ENCODE assay signal across 22 cellular contexts in the genomic region with DNA sequence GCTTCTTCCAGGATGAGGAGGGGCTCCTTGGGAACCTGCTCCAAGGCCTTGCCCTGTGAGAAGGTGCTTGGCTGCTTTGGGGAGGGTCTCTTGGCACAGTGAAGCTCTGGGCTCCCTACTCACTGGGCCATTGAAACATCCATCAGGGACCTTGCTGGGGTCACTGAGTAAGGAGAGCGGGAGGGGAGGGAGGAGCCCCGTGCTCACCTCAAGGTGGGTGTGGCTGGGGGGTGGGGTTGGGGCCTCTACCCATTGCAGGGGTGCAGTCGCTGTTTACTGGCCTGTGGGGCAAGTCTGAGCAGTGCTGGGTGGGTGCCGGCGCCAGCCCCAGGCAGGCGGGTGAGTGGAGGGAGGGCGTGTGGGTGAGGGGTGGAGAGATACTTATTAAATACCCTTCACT. TPM values are rescaled to one million over a fixed set of nuclear protein-coding genes. Genes with fewer than 3 reads are reported as not detected.
DNase-seq lines count a peak whose midpoint lies in the region; ATAC-seq and TF ChIP-seq lines count a peak whose summit lies in the region.
"Had no signal": no experiment of that assay in that cellular context is flagged by ENCODE, and none has a peak within 500 bp of the region (broad histone marks: within the 10 kb centered on the region; RNA-seq: fewer than 3 reads in every experiment).

No MANE protein-coding gene starts in this region.

- H3K9me3 ChIP-seq in PC-3 (ENCODE audit: low read length) = no peaks in the 10 kb centered on the region
- H3K9me3 ChIP-seq in suprapubic skin = no peaks in the 10 kb centered on the region
- H3K9me3 ChIP-seq in osteoblast (ENCODE audit: low read depth, low read length) = no peaks in the 10 kb centered on the region
- H3K9me3 ChIP-seq: ovary had no signal

- TF ChIP-seq POLR2A in suprapubic skin (IDR thresholded peaks at IDR 0.05) = no peak

- no peak overlapping the region for H3K4me2 ChIP-seq in PC-3 (ENCODE audit: low read length)
- no peak overlapping the region for H3K4me2 ChIP-seq in osteoblast (ENCODE audit: insufficient read depth, low read length)

- in situ Hi-C loops in ACHN (cut with HindIII; ENCODE audit: low pct_ligation_motif_present, low pct_unique_long_range_greater_than_20kb, low sequenced_read_pairs) = no loop called here

- no peaks in the 10 kb centered on the region for H3K9me2 ChIP-seq in PC-3 (replicated peaks; ENCODE audit: low read length)

- POLR2A ChIA-PET in PC-3 (lab: Charles Lee; ENCODE audit: unreplicated experiment) = no interaction called here

- intact Hi-C loops in PC-3 (cut with micrococcal nuclease) = no loop called here

- H3K4me3 Mint-ChIP-seq in T-helper 2 cell treated with Interferon-gamma antibody and Interleukin-4, amounts not matched to agents 5 μg/mL and 100 μg/mL, for 36 hours = peak overlapping the region; percentile 17
- H3K4me3 Mint-ChIP-seq: stimulated activated naive CD8-positive, alpha-beta T cell treated with anti-CD3 and anti-CD28 coated beads, Interleukin-15, Interleukin-2, amounts not matched to agents 100 ng/mL and 50 ng/mL, for 24 hours had no signal

- H3K9ac ChIP-seq in PC-3 (ENCODE audit: low read length) = no peak overlapping the region

- no peak overlapping the region for H3K4me3 ChIP-seq in PC-3 (ENCODE audit: low read length)
- H3K4me3 ChIP-seq in suprapubic skin = peak overlapping the region; percentile 11
- no peak overlapping the region for H3K4me3 ChIP-seq in osteoblast (ENCODE audit: insufficient read depth, low read length)
- H3K4me3 ChIP-seq: cardiac muscle cell, GM12878, ovary, SK-N-MC, smooth muscle cell had no signal

- TF ChIP-seq EP300 in suprapubic skin (IDR thresholded peaks at IDR 0.05) = no peak

- no peaks in the 10 kb centered on the region for H3K36me3 Mint-ChIP-seq in T-helper 2 cell treated with Interferon-gamma antibody and Interleukin-4, amounts not matched to agents 5 μg/mL and 100 μg/mL, for 36 hours (ENCODE audit: low read depth)
- H3K36me3 Mint-ChIP-seq: activated naive CD4-positive, alpha-beta T cell treated with anti-CD3 and anti-CD28 coated beads, Interleukin-2, amount 50 U/mL, for 72 hours; CD4-positive, CD25-positive, alpha-beta regulatory T cell; IgD-negative memory B cell had no signal

- no TSS peak for BruUV-seq in PC-3 (replicated peaks; lab: Mats Ljungman, UMichigan)

- ATAC-seq in PC-3 (no peak), foreskin keratinocyte (peak; percentile 8)
- ATAC-seq: activated naive CD4-positive, alpha-beta T cell treated with anti-CD3 and anti-CD28 coated beads, Interleukin-2, amount 50 U/mL, for 72 hours; GM12878 had no signal

- 48% methylated on average over 7 of the region's 7 CpGs for WGBS in suprapubic skin

- TF ChIP-seq CTCF in PC-3 (conservative IDR thresholded peaks at IDR 0.05; ENCODE audit: low read depth, low read length) (no peak), foreskin keratinocyte (conservative IDR thresholded peaks at IDR 0.05) (no peak), suprapubic skin (IDR thresholded peaks at IDR 0.05) (no peak), osteoblast (IDR thresholded peaks at IDR 0.05; ENCODE audit: extremely low read depth, low read depth, low read length) (no peak)

- peak overlapping the region; percentile 99; the same call in 1 of the 2 replicates for H3K27ac ChIP-seq in PC-3 (ENCODE audit: low read length)
- H3K27ac ChIP-seq in foreskin keratinocyte = peak overlapping the region; percentile 47
- peak overlapping the region; percentile 50 for H3K27ac ChIP-seq in suprapubic skin
- no peak overlapping the region for H3K27ac ChIP-seq in osteoblast (ENCODE audit: low read depth, low read length)
- H3K27ac ChIP-seq: cardiac muscle cell, ovary, SK-N-MC, VCaP had no signal

- H4K20me1 ChIP-seq in PC-3 (ENCODE audit: low read length) (peaks cover 15% of the 10 kb centered on the region; the same call in 1 of the 2 replicates), osteoblast (ENCODE audit: insufficient read depth, low read length) (no peaks in the 10 kb centered on the region)

- H3K4me1 ChIP-seq in PC-3 (ENCODE audit: insufficient read depth, low read length) = peaks cover 60% of the 10 kb centered on the region
- H3K4me1 ChIP-seq in foreskin keratinocyte = peaks cover 52% of the 10 kb centered on the region
- H3K4me1 ChIP-seq in suprapubic skin = peaks cover 89% of the 10 kb centered on the region
- H3K4me1 ChIP-seq in osteoblast (ENCODE audit: insufficient read depth, low read length) = peaks cover 37% of the 10 kb centered on the region

- no peaks in the 10 kb centered on the region for H3K9me3 Mint-ChIP-seq in T-helper 2 cell treated with Interferon-gamma antibody and Interleukin-4, amounts not matched to agents 5 μg/mL and 100 μg/mL, for 36 hours
- H3K9me3 Mint-ChIP-seq: activated naive CD4-positive, alpha-beta T cell treated with anti-CD3 and anti-CD28 coated beads, Interleukin-2, amount 50 U/mL, for 72 hours; CD4-positive, CD25-positive, alpha-beta regulatory T cell; IgD-negative memory B cell; stimulated activated naive CD8-positive, alpha-beta T cell treated with anti-CD3 and anti-CD28 coated beads, Interleukin-15, Interleukin-2, amounts not matched to agents 100 ng/mL and 50 ng/mL, for 24 hours had no signal

- peaks cover 18% of the 10 kb centered on the region for H3F3A ChIP-seq in PC-3 (ENCODE audit: low read length, unreplicated experiment)

- peak overlapping the region; percentile 68 for H3K27ac Mint-ChIP-seq in T-helper 2 cell treated with Interferon-gamma antibody and Interleukin-4, amounts not matched to agents 5 μg/mL and 100 μg/mL, for 36 hours
- H3K27ac Mint-ChIP-seq: activated naive CD4-positive, alpha-beta T cell treated with anti-CD3 and anti-CD28 coated beads, Interleukin-2, amount 50 U/mL, for 72 hours; stimulated activated naive CD8-positive, alpha-beta T cell treated with anti-CD3 and anti-CD28 coated beads, Interleukin-15, Interleukin-2, amounts not matched to agents 100 ng/mL and 50 ng/mL, for 24 hours had no signal

- H3K36me3 ChIP-seq in PC-3 (ENCODE audit: low read depth, low read length) = peaks cover 78% of the 10 kb centered on the region
- H3K36me3 ChIP-seq in suprapubic skin = peaks cover 26% of the 10 kb centered on the region
- no peaks in the 10 kb centered on the region for H3K36me3 ChIP-seq in osteoblast (ENCODE audit: insufficient read depth, low read length)
- H3K36me3 ChIP-seq: cardiac muscle cell, ovary had no signal

- no peaks in the 10 kb centered on the region for H3K27me3 ChIP-seq in PC-3 (ENCODE audit: low read length)
- no peaks in the 10 kb centered on the region for H3K27me3 ChIP-seq in foreskin keratinocyte
- H3K27me3 ChIP-seq in suprapubic skin = no peaks in the 10 kb centered on the region
- no peaks in the 10 kb centered on the region for H3K27me3 ChIP-seq in osteoblast (ENCODE audit: insufficient read depth, low read length)
- H3K27me3 ChIP-seq: cardiac muscle cell, ovary had no signal

- CTCF ChIA-PET in PC-3 (lab: Charles Lee) = no interaction called here

- H3K4me1 Mint-ChIP-seq in T-helper 2 cell treated with Interferon-gamma antibody and Interleukin-4, amounts not matched to agents 5 μg/mL and 100 μg/mL, for 36 hours (ENCODE audit: low read depth) = peaks cover 37% of the 10 kb centered on the region

- H3K27me3 Mint-ChIP-seq in T-helper 2 cell treated with Interferon-gamma antibody and Interleukin-4, amounts not matched to agents 5 μg/mL and 100 μg/mL, for 36 hours (ENCODE audit: low read depth) = no peaks in the 10 kb centered on the region
- H3K27me3 Mint-ChIP-seq: stimulated activated naive CD8-positive, alpha-beta T cell treated with anti-CD3 and anti-CD28 coated beads, Interleukin-15, Interleukin-2, amounts not matched to agents 100 ng/mL and 50 ng/mL, for 24 hours had no signal

- H3K79me2 ChIP-seq in PC-3 (ENCODE audit: low read length) = peaks cover 30% of the 10 kb centered on the region
- no peaks in the 10 kb centered on the region for H3K79me2 ChIP-seq in osteoblast (ENCODE audit: insufficient read depth, low read length)

- H2AFZ ChIP-seq in PC-3 (ENCODE audit: low read length) = no peak overlapping the region
- H2AFZ ChIP-seq in osteoblast (ENCODE audit: low read length) = no peak overlapping the region

- DNase-seq in T-helper 2 cell treated with Interferon-gamma antibody and Interleukin-4, amounts not matched to agents 5 μg/mL and 100 μg/mL, for 36 hours (ENCODE audit: low spot score) = no peak
- DNase-seq in T-helper 2 cell (no peak), PC-3 (no peak), foreskin keratinocyte (peak in 1 of 2 donors; percentile 58), suprapubic skin (ENCODE audit: low spot score in 2 of 2) (no peak), ACHN (no peak), osteoblast (ENCODE audit: insufficient read length, low spot score, missing footprints) (no peak), NCI-H526 treated with DMSO at 0.1 percent for 48 hours (lab: John Stamatoyannopoulos, UW) (no peak)
- DNase-seq: CD4-positive, CD25-positive, alpha-beta regulatory T cell; effector memory CD4-positive, alpha-beta T cell; HCEC 1CT; NCI-H2227 treated with DMSO at 0.1 percent for 48 hours; ovary had no signal

RNA-seq across cellular contexts. Expression of a gene that starts 9.9 kb away (rescaled TPM):
- total RNA-seq in PC-3 (2014; rRNA removed) = 127 and 128 TPM in 2 replicates
- 285 and 352 TPM in 2 replicates for total RNA-seq in foreskin keratinocyte
- 271 and 305 TPM in 2 replicates for polyA plus RNA-seq in foreskin keratinocyte
- total RNA-seq in suprapubic skin = 1,000 to 10,000 TPM in 2 of 4 donors, 100 to 1,000 TPM in 2; 730 to 1,745 (median 1,078) TPM
- total RNA-seq in osteoblast = under 0.01 and 0.29 TPM in 2 replicates
- total RNA-seq: cardiac muscle cell, frontal cortex had no signal
- polyA plus RNA-seq: cardiac muscle cell, IgD-negative memory B cell had no signal

RNA-seq across cellular contexts. Expression of a gene that starts 48.2 kb away (rescaled TPM):
- total RNA-seq in PC-3 (2014; rRNA removed) (164 and 297 TPM in 2 replicates), foreskin keratinocyte (7.7 and 18.4 TPM in 2 replicates), suprapubic skin (10 to 100 TPM; 45.0 to 88.8 (median 74.6) TPM), osteoblast (666 and 801 TPM in 2 replicates)
- 11.5 and 28.3 TPM in 2 replicates for polyA plus RNA-seq in foreskin keratinocyte

Comparison
In these comparisons a context has a peak if more than half of its experiments do, and no peak if none do; other contexts are left out.
1. RNA of a gene that starts 9.9 kb away (total RNA-seq): 730 to 1,745 TPM in suprapubic skin, 285 to 352 TPM in foreskin keratinocyte and 127 to 128 TPM in PC-3; under 0.01 to 0.29 TPM in osteoblast; every median in the first group is over 10 times any median in the second.